ENCODE assay signal across 22 cellular contexts in the genomic region with DNA sequence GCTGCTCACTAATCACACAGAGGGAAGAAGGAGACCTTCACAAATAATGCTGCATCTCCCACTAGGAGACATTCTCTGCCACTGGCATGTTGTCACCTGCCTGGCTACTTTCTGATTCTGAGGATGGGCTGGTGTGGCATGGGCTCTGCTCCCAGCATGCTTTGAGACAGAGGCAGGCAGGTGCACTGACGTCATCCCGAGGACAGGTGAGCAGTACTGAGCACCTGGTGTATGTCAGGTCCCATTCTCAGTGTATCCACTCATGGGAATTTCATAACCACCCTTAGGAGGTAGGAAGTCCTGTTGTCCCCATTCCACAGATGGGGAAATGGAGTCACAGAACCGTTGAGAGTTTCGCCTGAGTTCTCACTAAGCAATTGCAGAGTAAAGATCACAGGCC.
DNase-seq lines count a peak whose midpoint lies in the region; ATAC-seq, FAIRE-seq and TF ChIP-seq lines count a peak whose summit lies in the region.
"Had no signal": no experiment of that assay in that cellular context is flagged by ENCODE, and none has a peak within 500 bp of the region (broad histone marks: within the 10 kb centered on the region; RNA-seq: fewer than 3 reads in every experiment).

No MANE protein-coding gene starts in this region.

- no peak overlapping the region for H2BK5ac ChIP-seq in neuronal stem cell (ENCODE audit: low read length)

- no peak overlapping the region for H2BK12ac ChIP-seq in neuronal stem cell (ENCODE audit: low read length)

- no peaks in the 10 kb centered on the region for H3K79me1 ChIP-seq in neuronal stem cell (ENCODE audit: low read depth, low read length)

- no peaks in the 10 kb centered on the region for H3K27me3 ChIP-seq in HCT116 (ENCODE audit: insufficient read depth, low read length)
- no peaks in the 10 kb centered on the region for H3K27me3 ChIP-seq in GM12878 (replicated peaks in 1 of 2; ENCODE audit: control insufficient read depth in 2 of 2, insufficient read depth in 2 of 2, low read length in 1 of 2)
- no peaks in the 10 kb centered on the region for H3K27me3 ChIP-seq in neuronal stem cell (ENCODE audit: control insufficient read depth in 3 of 3, insufficient read depth in 3 of 3, low read depth in 1 of 3, low read length in 3 of 3)
- H3K27me3 ChIP-seq in Peyer's patch: no peaks in the 10 kb centered on the region

- peak overlapping the region; percentile 6 for H2AK5ac ChIP-seq in neuronal stem cell (ENCODE audit: low read depth, low read length)

- TF ChIP-seq RAD21 in HCT116 (IDR thresholded peaks at IDR 0.05; ENCODE audit: low read depth) (no peak), GM12878 (IDR thresholded peaks at IDR 0.05; ENCODE audit: insufficient read depth, low read depth, low read length) (no peak)

- SMC1A ChIA-PET in GM12878 (lab: Charles Lee; ENCODE audit: uncharacterized antibody, unreplicated experiment): interaction anchor here (0.6 to 1.8 kb wide), 4 partner anchors 8 to 16 kb away, joined by 3 to 4 read pairs (median 3); no protein-coding TSS in a partner anchor

- in situ Hi-C loops in GM12878 (cut with MboI): no loop called here

- H3K79me2 ChIP-seq in HCT116 (ENCODE audit: insufficient read depth, low read length): no peaks in the 10 kb centered on the region
- no peaks in the 10 kb centered on the region for H3K79me2 ChIP-seq in GM12878 (ENCODE audit: control insufficient read depth, insufficient read depth, low read length)

- H3K4me2 ChIP-seq in HCT116 (ENCODE audit: low read length) (no peak overlapping the region), GM12878 (ENCODE audit: control insufficient read depth, insufficient read depth) (no peak overlapping the region), neuronal stem cell (ENCODE audit: insufficient read depth, low read length, poor library complexity, severe bottlenecking) (no peak overlapping the region)
- H3K4me2 ChIP-seq: A549 had no signal

- intact Hi-C loops in HCT116 (cut with micrococcal nuclease) (no loop called here), GM12878 (cut with micrococcal nuclease; ENCODE audit: unreplicated experiment) (no loop called here)

- POLR2A ChIA-PET in HCT116 (lab: Charles Lee) (no interaction called here), GM12878 (lab: Charles Lee) (interaction anchor here (0.7 to 1.2 kb wide), 2 partner anchors 8 to 10 kb away, joined by 3 to 4 read pairs; no protein-coding TSS in a partner anchor)

- H3K36me3 ChIP-seq in HCT116 (ENCODE audit: control insufficient read depth in 1 of 2, insufficient read depth in 2 of 2, low read length in 2 of 2) (no peaks in the 10 kb centered on the region), GM12878 (ENCODE audit: control insufficient read depth in 2 of 2, insufficient read depth in 2 of 2, low read length in 1 of 2) (no peaks in the 10 kb centered on the region), neuronal stem cell (replicated peaks in 1 of 2; ENCODE audit: control insufficient read depth in 2 of 2, insufficient read depth in 2 of 2, low read length in 2 of 2) (no peaks in the 10 kb centered on the region), Peyer's patch (no peaks in the 10 kb centered on the region)
- H3K36me3 ChIP-seq: HAP-1 had no signal

- no peak overlapping the region for H2BK120ac ChIP-seq in neuronal stem cell (ENCODE audit: low read depth, low read length)

- TF ChIP-seq POLR2A in HCT116 (IDR thresholded peaks at IDR 0.05; ENCODE audit: borderline replicate concordance, extremely low read depth, insufficient read depth, insufficient read length): no peak
- TF ChIP-seq POLR2A in GM12878 (IDR thresholded peaks at IDR 0.05; ENCODE audit: low read depth, low read length): no peak
- TF ChIP-seq POLR2A in Peyer's patch (IDR thresholded peaks at IDR 0.05): no peak

- no peak overlapping the region for H3K14ac ChIP-seq in neuronal stem cell (ENCODE audit: low read length)

- no peak overlapping the region for H2AFZ ChIP-seq in HCT116 (ENCODE audit: low read depth, low read length, poor library complexity, severe bottlenecking)
- no peak overlapping the region for H2AFZ ChIP-seq in GM12878 (ENCODE audit: control insufficient read depth, low read depth, low read length)
- H2AFZ ChIP-seq in neuronal stem cell (ENCODE audit: low read length): no peak overlapping the region
- H2AFZ ChIP-seq: GM23248 had no signal

- RAD21 ChIA-PET in HCT116 (lab: Charles Lee; ENCODE audit: low non-redundant PET in 1 of 2, low total read pairs in 2 of 2, uncharacterized antibody in 2 of 2, unreplicated experiment in 2 of 2) (no interaction called here), GM12878 (lab: Charles Lee; ENCODE audit: unreplicated experiment) (interaction anchor here (1.2 kb wide), 2 partner anchors 12 to 15 kb away, joined by 3 read pairs; no protein-coding TSS in a partner anchor)

- ATAC-seq in HCT116 (0 out of 2 replicates have a peak, but pooled peaks have one; percentile 40), GM12878 (no peak)
- ATAC-seq: A549, SK-N-SH treated with all-trans-retinoic acid at 6 μM for 48 hours had no signal

- BruUV-seq in HCT116 (replicated peaks; lab: Mats Ljungman, UMichigan) (no TSS peak), GM12878 (replicated peaks; lab: Mats Ljungman, UMichigan) (no TSS peak)

- 55% methylated on average over 4 of the region's 4 CpGs for WGBS in GM12878 (ENCODE audit: insufficient coverage, insufficient replicate concordance, low lambda C conversion rate, missing lambda C conversion rate)
- WGBS in neuronal stem cell (ENCODE audit: extremely low coverage in 2 of 2, insufficient read length in 2 of 2, insufficient replicate concordance in 1 of 2), 2 donors: no CpG with 5 or more reads among the region's 4 CpGs

- DNase-seq in NCI-H345 (lab: John Stamatoyannopoulos, UW) (peak; percentile 29), NCI-H345 treated with DMSO at 0.1 percent for 48 hours (lab: John Stamatoyannopoulos, UW; ENCODE audit: unreplicated experiment) (no peak), HCT116 (ENCODE audit: low read depth, low spot score) (no peak), GM12878 (ENCODE audit: low read depth, low spot score) (no peak), neuronal stem cell (ENCODE audit: low spot score) (no peak), Peyer's patch (no peak), NCI-H1105 treated with DMSO at 0.1 percent for 48 hours (lab: John Stamatoyannopoulos, UW) (no peak)
- DNase-seq: COR-L47; DND-41; GM23248; KG1; NCI-H1092; NCI-H1694 treated with DMSO at 0.1 percent for 48 hours; NCI-H2171; NCI-H446; NCI-H774; NK-92 treated with Interleukin-12 subunit alpha and Interleukin-12 subunit beta, amount 100 ng/mL, for 24 hours had no signal

- no peak overlapping the region for H3K9ac ChIP-seq in HCT116 (ENCODE audit: low read length)
- no peak overlapping the region for H3K9ac ChIP-seq in GM12878 (ENCODE audit: control insufficient read depth, insufficient read depth, low read length)
- no peak overlapping the region for H3K9ac ChIP-seq in neuronal stem cell (ENCODE audit: low read depth, low read length, poor library complexity)
- H3K9ac ChIP-seq: GM23248 had no signal

- TF ChIP-seq CTCF in HCT116 (IDR thresholded peaks at IDR 0.05 in 2 of 3, conservative IDR thresholded peaks at IDR 0.05 in 1 of 3; ENCODE audit: borderline replicate concordance in 1 of 3, insufficient read depth in 1 of 3, low read depth in 2 of 3, low read length in 2 of 3): no peak
- TF ChIP-seq CTCF in GM12878 (IDR thresholded peaks at IDR 0.05 in 2 of 3, conservative IDR thresholded peaks at IDR 0.05 in 1 of 3; ENCODE audit: control insufficient read depth in 2 of 3, extremely low read depth in 1 of 3, insufficient read depth in 1 of 3, low read depth in 3 of 3, low read length in 3 of 3): no peak
- TF ChIP-seq CTCF in Peyer's patch (IDR thresholded peaks at IDR 0.05): no peak

- H3K9me3 ChIP-seq in HCT116 (ENCODE audit: control insufficient read depth in 1 of 2, insufficient read depth in 1 of 2, low read depth in 1 of 2, low read length in 2 of 2) (no peaks in the 10 kb centered on the region), GM12878 (replicated peaks; ENCODE audit: control insufficient read depth, insufficient read depth, low read length) (no peaks in the 10 kb centered on the region; the same call in 2 of the 3 replicates), neuronal stem cell (replicated peaks in 1 of 2; ENCODE audit: control insufficient read depth in 2 of 2, insufficient read depth in 1 of 2, low read depth in 1 of 2, low read length in 2 of 2) (no peaks in the 10 kb centered on the region), Peyer's patch (no peaks in the 10 kb centered on the region)
- H3K9me3 ChIP-seq: A549, HAP-1 had no signal

- no peaks in the 10 kb centered on the region for H3K4me1 ChIP-seq in HCT116 (ENCODE audit: control insufficient read depth in 1 of 2, insufficient read depth in 2 of 2, low read length in 2 of 2)
- H3K4me1 ChIP-seq in GM12878 (ENCODE audit: control insufficient read depth, insufficient read depth, low read length): no peaks in the 10 kb centered on the region
- no peaks in the 10 kb centered on the region for H3K4me1 ChIP-seq in neuronal stem cell (ENCODE audit: control insufficient read depth in 2 of 2, insufficient read depth in 1 of 2, low read depth in 1 of 2, low read length in 2 of 2)
- H3K4me1 ChIP-seq in Peyer's patch: no peaks in the 10 kb centered on the region
- H3K4me1 ChIP-seq: A549, HAP-1 had no signal

- CTCF ChIA-PET in HCT116 (lab: Charles Lee) (no interaction called here), GM12878 (lab: Yijun Ruan, JAX) (no interaction called here)

- H3K9me2 ChIP-seq in HCT116 (ENCODE audit: insufficient read depth): no peaks in the 10 kb centered on the region

- H3K4ac ChIP-seq in neuronal stem cell (ENCODE audit: low read length): no peak overlapping the region

- TF ChIP-seq EP300 in GM12878 (IDR thresholded peaks at IDR 0.05; ENCODE audit: borderline replicate concordance in 1 of 2, control insufficient read depth in 1 of 2, low read depth in 2 of 2, low read length in 2 of 2): no peak

- no peak overlapping the region for H2BK15ac ChIP-seq in neuronal stem cell (ENCODE audit: low read length)

- H4K8ac ChIP-seq in neuronal stem cell (ENCODE audit: low read depth, low read length): no peak overlapping the region

- H4K20me1 ChIP-seq in HCT116 (ENCODE audit: insufficient read depth) (no peaks in the 10 kb centered on the region), GM12878 (ENCODE audit: control insufficient read depth, insufficient read depth) (no peaks in the 10 kb centered on the region)

- no peak overlapping the region for H3K23ac ChIP-seq in neuronal stem cell (ENCODE audit: low read depth, low read length, poor library complexity)

- H4K91ac ChIP-seq in neuronal stem cell (ENCODE audit: low read depth, low read length, poor library complexity): no peak overlapping the region

- H3K27ac ChIP-seq in HCT116 (ENCODE audit: low read depth, low read length) (no peak overlapping the region), GM12878 (ENCODE audit: control insufficient read depth, insufficient read depth) (no peak overlapping the region), neuronal stem cell (replicated peaks; ENCODE audit: low read length) (no peak overlapping the region), Peyer's patch (no peak overlapping the region)
- H3K27ac ChIP-seq: A549, GM23248, HL-60 had no signal

- no peak overlapping the region for H3K18ac ChIP-seq in neuronal stem cell (ENCODE audit: low read length)

- no peak overlapping the region for H3K4me3 ChIP-seq in HCT116 (replicated peaks in 1 of 2; ENCODE audit: low read depth in 1 of 2, low read length in 2 of 2)
- H3K4me3 ChIP-seq in GM12878: no peak overlapping the region
- H3K4me3 ChIP-seq in neuronal stem cell (ENCODE audit: low read length in 2 of 2): no peak overlapping the region
- H3K4me3 ChIP-seq in Peyer's patch: no peak overlapping the region
- H3K4me3 ChIP-seq: A549, GM23248, HAP-1 had no signal

- no peak for FAIRE-seq in GM12878 (lab: Jason Lieb, UNC)
- FAIRE-seq: A549, GM12891 had no signal
